Comparison of ENCODE assay signal across 31 cellular contexts in the genomic region with DNA sequence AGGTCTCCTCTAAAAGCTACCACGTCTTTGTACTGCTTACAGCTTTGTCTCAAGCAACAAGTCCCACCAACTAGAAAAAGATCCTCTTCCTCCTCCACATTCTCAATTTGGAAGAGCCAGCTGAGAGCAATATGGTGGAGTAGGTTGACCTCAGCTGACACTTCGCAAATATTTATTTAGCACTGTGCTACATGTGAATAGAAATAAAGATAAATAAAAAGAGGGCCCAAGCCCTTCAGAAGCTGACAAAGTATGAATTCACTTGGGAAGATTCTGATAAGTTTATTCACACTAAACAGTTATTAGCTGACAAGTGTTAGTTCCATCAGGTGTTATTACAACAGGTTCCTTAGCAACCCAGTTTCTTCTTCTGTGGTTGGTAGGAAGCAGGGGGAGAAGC.
"Had no signal": no experiment of that assay in that cellular context is flagged by ENCODE, and none has a peak within 500 bp of the region (broad histone marks: within the 10 kb centered on the region; RNA-seq: fewer than 3 reads in every experiment).

No MANE protein-coding gene starts in this region.

- H3K4me1 Mint-ChIP-seq: activated naive CD4-positive, alpha-beta T cell treated with anti-CD3 and anti-CD28 coated beads, Interleukin-2, amount 10 ng/mL, durations not matched to agents 7 days and 5 days; activated naive CD8-positive, alpha-beta T cell treated with anti-CD3 and anti-CD28 coated beads, Interleukin-2, amount 10 ng/mL, durations not matched to agents 7 days and 5 days; central memory CD8-positive, alpha-beta T cell; naive B cell; nephron progenitor cell had no signal

- H3K4me3 Mint-ChIP-seq: activated naive CD4-positive, alpha-beta T cell treated with anti-CD3 and anti-CD28 coated beads, Interleukin-2, amount 10 ng/mL, durations not matched to agents 7 days and 5 days; activated naive CD8-positive, alpha-beta T cell treated with anti-CD3 and anti-CD28 coated beads, Interleukin-2, amount 10 ng/mL, durations not matched to agents 7 days and 5 days; central memory CD8-positive, alpha-beta T cell; mesothelial cell of epicardium; naive B cell; nephron progenitor cell; T-helper 1 cell treated with Interleukin-12 subunit alpha and Interleukin-12 subunit beta and Interleukin-4 antibody, amounts not matched to agents 30 μg/mL and 1 μg/mL, for 36 hours had no signal

- H3K36me3 Mint-ChIP-seq: activated naive CD4-positive, alpha-beta T cell treated with anti-CD3 and anti-CD28 coated beads, Interleukin-2, amount 10 ng/mL, durations not matched to agents 7 days and 5 days; activated naive CD8-positive, alpha-beta T cell treated with anti-CD3 and anti-CD28 coated beads, Interleukin-2, amount 10 ng/mL, durations not matched to agents 7 days and 5 days; mesothelial cell of epicardium; naive B cell had no signal

- H3K4me3 ChIP-seq: esophagus muscularis mucosa, left ventricle myocardium inferior, pancreas, prostate gland, skin epidermis, thoracic aorta had no signal

- H3K27ac Mint-ChIP-seq: activated naive CD4-positive, alpha-beta T cell treated with anti-CD3 and anti-CD28 coated beads, Interleukin-2, amount 10 ng/mL, durations not matched to agents 7 days and 5 days; activated naive CD8-positive, alpha-beta T cell treated with anti-CD3 and anti-CD28 coated beads, Interleukin-2, amount 10 ng/mL, durations not matched to agents 7 days and 5 days; mesothelial cell of epicardium; nephron progenitor cell; T-helper 1 cell treated with Interleukin-12 subunit alpha and Interleukin-12 subunit beta and Interleukin-4 antibody, amounts not matched to agents 30 μg/mL and 1 μg/mL, for 36 hours had no signal

- ATAC-seq: sciatic nerve; stimulated activated naive CD8-positive, alpha-beta T cell treated with anti-CD3 and anti-CD28 coated beads, Interleukin-15, Interleukin-2, amounts not matched to agents 100 U/mL and 50 U/mL, for 24 hours had no signal

- H3K9me3 ChIP-seq: esophagus muscularis mucosa, neutrophil, pancreas, prostate gland had no signal

- H3K27me3 ChIP-seq: esophagus muscularis mucosa, neutrophil, pancreas had no signal

- FAIRE-seq: colon, pancreas, TTC549, urothelium cell line had no signal

- H3K9me3 Mint-ChIP-seq: activated naive CD4-positive, alpha-beta T cell treated with anti-CD3 and anti-CD28 coated beads, Interleukin-2, amount 10 ng/mL, durations not matched to agents 7 days and 5 days; activated naive CD8-positive, alpha-beta T cell treated with anti-CD3 and anti-CD28 coated beads, Interleukin-2, amount 10 ng/mL, durations not matched to agents 7 days and 5 days; central memory CD8-positive, alpha-beta T cell; naive B cell; nephron progenitor cell; T-helper 1 cell treated with Interleukin-12 subunit alpha and Interleukin-12 subunit beta and Interleukin-4 antibody, amounts not matched to agents 30 μg/mL and 1 μg/mL, for 36 hours had no signal

- H3K36me3 ChIP-seq: esophagus muscularis mucosa, left ventricle myocardium inferior, neutrophil, pancreas, prostate gland, thoracic aorta had no signal

- DNase-seq: activated CD4-positive, alpha-beta T cell treated with anti-CD3 and anti-CD28 coated beads for 4 hours; activated CD4-positive, alpha-beta T cell treated with anti-CD3 and anti-CD28 coated beads, Interleukin-2, amount 50 U/mL, for 48 hours; activated CD8-positive, alpha-beta memory T cell treated with anti-CD3 and anti-CD28 coated beads for 24 hours; activated effector memory CD4-positive, alpha-beta T cell treated with anti-CD3 and anti-CD28 coated beads, Interleukin-2, amount 50 U/mL, for 16 hours; activated naive CD4-positive, alpha-beta T cell treated with anti-CD3 and anti-CD28 coated beads, Interleukin-2, amount 10 ng/mL, durations not matched to agents 7 days and 5 days; activated naive CD8-positive, alpha-beta T cell treated with anti-CD3 and anti-CD28 coated beads, Interleukin-2, amount 10 ng/mL, durations not matched to agents 7 days and 5 days; amniotic stem cell; effector CD4-positive, alpha-beta T cell; left ventricle myocardium inferior; naive B cell; nephron progenitor cell; pancreas; retina; stimulated activated CD4-positive, alpha-beta T cell treated with anti-CD3 and anti-CD28 coated beads, Interleukin-12 subunit alpha, Interleukin-12 subunit beta, amount 100 ng/mL, for 4 hours; stimulated activated CD4-positive, alpha-beta T cell treated with anti-CD3 and anti-CD28 coated beads, Interleukin-4, amount 100 ng/mL, for 1 hour; stimulated activated naive CD8-positive, alpha-beta T cell treated with anti-CD3 and anti-CD28 coated beads, Interleukin-15, Interleukin-2, amounts not matched to agents 100 U/mL and 50 U/mL, for 24 hours; T-helper 9 cell; trophoblast cell had no signal

- H3K27me3 Mint-ChIP-seq: activated naive CD4-positive, alpha-beta T cell treated with anti-CD3 and anti-CD28 coated beads, Interleukin-2, amount 10 ng/mL, durations not matched to agents 7 days and 5 days; central memory CD8-positive, alpha-beta T cell; naive B cell had no signal

- H3K27ac ChIP-seq: esophagus muscularis mucosa, left ventricle myocardium inferior, neutrophil, prostate gland, skin epidermis, thoracic aorta, VCaP had no signal

- H3K4me1 ChIP-seq: prostate gland had no signal
